ENCODE assay signal across 17 cellular contexts in genomic region chr1:226942392-226942791, GRCh38. TPM values are rescaled to one million over a fixed set of nuclear protein-coding genes. Genes with fewer than 3 reads are reported as not detected.
A peak's percentile ranks its signal among the peaks of the same experiment; 100 is the strongest.
DNase-seq lines count a peak whose midpoint lies in the region; ATAC-seq, FAIRE-seq and TF ChIP-seq lines count a peak whose summit lies in the region.
"Had no signal": no experiment of that assay in that cellular context is flagged by ENCODE, and none has a peak within 500 bp of the region (broad histone marks: within the 10 kb centered on the region; RNA-seq: fewer than 3 reads in every experiment).

No MANE protein-coding gene starts in this region.

- no peak for TF ChIP-seq CTCF in K562 (IDR thresholded peaks at IDR 0.05 in 2 of 3, conservative IDR thresholded peaks at IDR 0.05 in 1 of 3; ENCODE audit: insufficient read depth in 2 of 3, low read depth in 1 of 3, low read length in 3 of 3)
- no peak for TF ChIP-seq CTCF in D721Med (IDR thresholded peaks at IDR 0.05; ENCODE audit: insufficient read depth, missing control alignments)
- no peak for TF ChIP-seq CTCF in RWPE1 (conservative IDR thresholded peaks at IDR 0.05; ENCODE audit: low read depth)

- peaks cover 70% of the 10 kb centered on the region for H3K4me1 Mint-ChIP-seq in stimulated activated naive CD8-positive, alpha-beta T cell treated with anti-CD3 and anti-CD28 coated beads, Interleukin-15, Interleukin-2, amounts not matched to agents 100 ng/mL and 50 ng/mL, for 24 hours (ENCODE audit: low read depth)
- peaks cover 78% of the 10 kb centered on the region for H3K4me1 Mint-ChIP-seq in stimulated activated naive CD8-positive, alpha-beta T cell treated with anti-CD3 and anti-CD28 coated beads, Interleukin-15, amount 100 ng/mL, for 72 hours
- peaks cover 55 to 77% (median 71%) of the 10 kb centered on the region in 3 donors for H3K4me1 Mint-ChIP-seq in naive B cell

- peaks cover 57 to 65% of the 10 kb centered on the region in 2 experiments for H3K4me1 ChIP-seq in K562 (replicated peaks in 1 of 2; ENCODE audit: control insufficient read depth in 2 of 2, insufficient read depth in 2 of 2, low read length in 2 of 2)

- no peaks in the 10 kb centered on the region for H3K27me3 ChIP-seq in K562 (ENCODE audit: control insufficient read depth in 2 of 2, insufficient read depth in 2 of 2, low read length in 2 of 2)
- H3K27me3 ChIP-seq: hepatocyte, Peyer's patch had no signal

- no peak overlapping the region for H3K27ac ChIP-seq in K562 (ENCODE audit: extremely low read depth, low read depth, low read length)
- H3K27ac ChIP-seq in RWPE1: no peak overlapping the region
- H3K27ac ChIP-seq: hepatocyte, neural progenitor cell, Peyer's patch had no signal

- no peak overlapping the region for H3K4me3 ChIP-seq in K562
- H3K4me3 ChIP-seq: HAP-1, hepatocyte, neural progenitor cell, Peyer's patch had no signal

- no peaks in the 10 kb centered on the region for H3K9me3 Mint-ChIP-seq in stimulated activated naive CD8-positive, alpha-beta T cell treated with anti-CD3 and anti-CD28 coated beads, Interleukin-15, Interleukin-2, amounts not matched to agents 100 ng/mL and 50 ng/mL, for 24 hours
- H3K9me3 Mint-ChIP-seq in stimulated activated naive CD8-positive, alpha-beta T cell treated with anti-CD3 and anti-CD28 coated beads, Interleukin-15, amount 100 ng/mL, for 72 hours: no peaks in the 10 kb centered on the region
- no peaks in the 10 kb centered on the region for H3K9me3 Mint-ChIP-seq in naive B cell
- H3K9me3 Mint-ChIP-seq: neural progenitor cell had no signal

- TF ChIP-seq EP300 in K562 (IDR thresholded peaks at IDR 0.05; ENCODE audit: low read length): no peak

- H3K27ac Mint-ChIP-seq in stimulated activated naive CD8-positive, alpha-beta T cell treated with anti-CD3 and anti-CD28 coated beads, Interleukin-15, Interleukin-2, amounts not matched to agents 100 ng/mL and 50 ng/mL, for 24 hours: peak overlapping the region; percentile 3
- no peak overlapping the region for H3K27ac Mint-ChIP-seq in stimulated activated naive CD8-positive, alpha-beta T cell treated with anti-CD3 and anti-CD28 coated beads, Interleukin-15, amount 100 ng/mL, for 72 hours
- H3K27ac Mint-ChIP-seq in naive B cell: peak overlapping the region in 3 of 6 donors; percentile 19 to 82 (median 73)
- H3K27ac Mint-ChIP-seq: neural progenitor cell had no signal

- no peaks in the 10 kb centered on the region for H3K27me3 Mint-ChIP-seq in stimulated activated naive CD8-positive, alpha-beta T cell treated with anti-CD3 and anti-CD28 coated beads, Interleukin-15, Interleukin-2, amounts not matched to agents 100 ng/mL and 50 ng/mL, for 24 hours
- H3K27me3 Mint-ChIP-seq in stimulated activated naive CD8-positive, alpha-beta T cell treated with anti-CD3 and anti-CD28 coated beads, Interleukin-15, amount 100 ng/mL, for 72 hours: no peaks in the 10 kb centered on the region
- no peaks in the 10 kb centered on the region for H3K27me3 Mint-ChIP-seq in naive B cell

- no peak overlapping the region for H2AFZ ChIP-seq in K562 (ENCODE audit: low read depth, low read length)
- H2AFZ ChIP-seq: hepatocyte, neural progenitor cell had no signal

- intact Hi-C loops in K562 (cut with micrococcal nuclease): loop anchor here (10.0 kb wide), 1 partner anchor 372 kb away; the partner anchor contains the start of gene CDC42BPA

- H3K36me3 Mint-ChIP-seq in stimulated activated naive CD8-positive, alpha-beta T cell treated with anti-CD3 and anti-CD28 coated beads, Interleukin-15, Interleukin-2, amounts not matched to agents 100 ng/mL and 50 ng/mL, for 24 hours (ENCODE audit: low read depth): no peaks in the 10 kb centered on the region
- H3K36me3 Mint-ChIP-seq in naive B cell: no peaks in the 10 kb centered on the region
- H3K36me3 Mint-ChIP-seq: neural progenitor cell had no signal

- no peak overlapping the region for H3K4me3 Mint-ChIP-seq in stimulated activated naive CD8-positive, alpha-beta T cell treated with anti-CD3 and anti-CD28 coated beads, Interleukin-15, Interleukin-2, amounts not matched to agents 100 ng/mL and 50 ng/mL, for 24 hours
- no peak overlapping the region for H3K4me3 Mint-ChIP-seq in stimulated activated naive CD8-positive, alpha-beta T cell treated with anti-CD3 and anti-CD28 coated beads, Interleukin-15, amount 100 ng/mL, for 72 hours
- H3K4me3 Mint-ChIP-seq in naive B cell: peak overlapping the region in 5 of 8 donors; percentile 88 to 95 (median 93)

- no peaks in the 10 kb centered on the region for H3K9me1 ChIP-seq in K562 (ENCODE audit: control insufficient read depth, insufficient read depth, low read length)

- H3K9me3 ChIP-seq in K562 (replicated peaks; ENCODE audit: control insufficient read depth, insufficient read depth, low read depth, low read length): no peaks in the 10 kb centered on the region; the same call in 1 of the 2 replicates
- H3K9me3 ChIP-seq: HAP-1, Peyer's patch had no signal

- H3K36me3 ChIP-seq in K562 (ENCODE audit: control insufficient read depth, insufficient read depth, low read length): no peaks in the 10 kb centered on the region
- H3K36me3 ChIP-seq: HAP-1, neural progenitor cell, Peyer's patch had no signal

- TF ChIP-seq POLR2A in K562 (conservative IDR thresholded peaks at IDR 0.05): no peak

- H4K20me1 ChIP-seq in K562 (replicated peaks; ENCODE audit: control insufficient read depth, insufficient read depth, low read length): peaks cover 4% of the 10 kb centered on the region; the same call in 1 of the 2 replicates

- no peak overlapping the region for H3K9ac ChIP-seq in K562 (ENCODE audit: insufficient read depth in 1 of 2, low read depth in 2 of 2, low read length in 2 of 2)
- H3K9ac ChIP-seq: neural progenitor cell had no signal

- TF ChIP-seq RAD21 in K562 (CRISPR knock-in tag; conservative IDR thresholded peaks at IDR 0.05 in 1 of 2, IDR thresholded peaks at IDR 0.05 in 1 of 2): no peak

- CTCF ChIA-PET in K562 (lab: Yijun Ruan, JAX; ENCODE audit: low intra/inter-chr PET ratio): no interaction called here
- CTCF ChIA-PET in RWPE1 (lab: Yijun Ruan, JAX): interaction anchor here (0.6 kb wide), 1 partner anchor 69 kb away, joined by 3 read pairs; no protein-coding TSS in a partner anchor

- no TSS peak for BruUV-seq in K562 (replicated peaks; lab: Mats Ljungman, UMichigan)

- ATAC-seq in stimulated activated naive CD8-positive, alpha-beta T cell treated with anti-CD3 and anti-CD28 coated beads, Interleukin-15, amount 100 ng/mL, for 72 hours: no peak
- ATAC-seq in K562 (no peak), naive B cell (ENCODE audit: low read depth in 2 of 2) (no peak)
- ATAC-seq: stimulated activated naive CD8-positive, alpha-beta T cell treated with anti-CD3 and anti-CD28 coated beads, Interleukin-15, Interleukin-2, amounts not matched to agents 100 U/mL and 50 U/mL, for 24 hours had no signal

- in situ Hi-C loops in K562 (cut with MboI): no loop called here

- H3K4me2 ChIP-seq in K562 (ENCODE audit: insufficient read depth, low read length): no peak overlapping the region
- H3K4me2 ChIP-seq: hepatocyte, neural progenitor cell had no signal

- FAIRE-seq in K562 (lab: Jason Lieb, UNC) (no peak), D721Med (lab: Jason Lieb, UNC) (no peak)

- H3K79me2 ChIP-seq in K562 (ENCODE audit: control insufficient read depth, insufficient read depth, low read length): peaks cover 55% of the 10 kb centered on the region

- DNase-seq in stimulated activated naive CD8-positive, alpha-beta T cell treated with anti-CD3 and anti-CD28 coated beads, Interleukin-15, amount 100 ng/mL, for 72 hours: no peak
- DNase-seq in K562 (ENCODE audit: extremely low read depth in 1 of 4, low spot score in 3 of 4) (no peak), naive B cell (no peak), D721Med (ENCODE audit: insufficient read length, low spot score) (no peak), NCI-H82 treated with DMSO at 0.1 percent for 48 hours (lab: John Stamatoyannopoulos, UW; ENCODE audit: unreplicated experiment) (no peak), NCI-H510A (lab: John Stamatoyannopoulos, UW) (no peak), RWPE1 (ENCODE audit: low spot score) (no peak)
- DNase-seq: activated CD4-positive, CD25-positive, alpha-beta regulatory T cell treated with anti-CD3 and anti-CD28 coated beads, Interleukin-2, amount 50 U/mL, for 72 hours; DMS79; NCI-H1694; NCI-H524 treated with DMSO at 0.1 percent for 48 hours; stimulated activated naive CD8-positive, alpha-beta T cell treated with anti-CD3 and anti-CD28 coated beads, Interleukin-15, Interleukin-2, amounts not matched to agents 100 U/mL and 50 U/mL, for 24 hours had no signal

- POLR2A ChIA-PET in K562 (lab: Yijun Ruan, JAX) (interaction anchor here (1.3 to 1.4 kb wide), 2 partner anchors 9 to 11 kb away, joined by 4 to 6 read pairs; no protein-coding TSS in a partner anchor), RWPE1 (lab: Yijun Ruan, JAX; ENCODE audit: low non-redundant PET) (interaction anchor here (0.5 kb wide), 1 partner anchor 366 kb away, joined by 3 read pairs; no protein-coding TSS in a partner anchor)

- WGBS in K562 (ENCODE audit: insufficient coverage, low coverage, missing lambda C conversion rate): 77% methylated on average over 3 of the region's 3 CpGs

RNA-seq across cellular contexts. Expression of gene COQ8A, which starts 2.3 kb away (rescaled TPM):
- 36.8 and 53.6 TPM in 2 replicates for total RNA-seq in K562 (2011; cell fraction: chromatin; rRNA removed; ENCODE audit: low replicate concordance)
- 34.5 and 34.7 TPM in 2 replicates for total RNA-seq in K562 (2011; cell fraction: nucleolus; rRNA removed)
- 35.6 and 48.2 TPM in 2 replicates for total RNA-seq in K562 (2011; cell fraction: nucleoplasm; rRNA removed)
- total RNA-seq in K562 (2014; rRNA removed) (40.1 and 45.0 TPM in 2 replicates), K562 (2014; rRNA removed; fragmentation: Illumina TruSeq; extraction: Trizol) (18.4 and 18.6 TPM in 2 replicates), K562 (2015; rRNA removed; fragmentation: Illumina TruSeq; extraction: Trizol) (20.5 and 20.7 TPM in 2 replicates), K562 (2021) (44.3 and 54.3 TPM in 2 replicates)
- polyA plus RNA-seq in K562 (2011; rRNA removed) (38.4 and 40.1 TPM in 2 replicates), K562 (2014; fragmentation: Illumina TruSeq; extraction: Trizol) (32.4 and 42.5 TPM in 2 replicates), K562 (2014; fragmentation: Nextera tagmentation; extraction: Ambion mirVana) (1 to 10 TPM; 2.6 to 4.1 TPM), K562 (2014; rRNA removed) (38.0 and 45.7 TPM in 2 replicates), naive B cell (ENCODE audit: low read depth in 6 of 6) (10 to 100 TPM; 35.7 to 63.4 (median 53.9) TPM)
- polyA plus RNA-seq in K562 (2011; cell fraction: cytosol; rRNA removed): 36.3 and 44.9 TPM in 2 replicates
- polyA plus RNA-seq in K562 (2011; cell fraction: nucleus; rRNA removed): 78.8 and 89.1 TPM in 2 replicates
- polyA plus RNA-seq in K562 (2012): 27.1 and 42.6 TPM in 2 replicates
- 18.9 and 22.0 TPM in 2 replicates for polyA minus RNA-seq in K562 (2011; rRNA and poly(A)+ RNA removed)
- polyA minus RNA-seq in K562 (2011; cell fraction: cytosol; rRNA and poly(A)+ RNA removed): 18.2 and 22.0 TPM in 2 replicates
- 18.6 and 21.1 TPM in 2 replicates for polyA minus RNA-seq in K562 (2011; cell fraction: nucleus; rRNA and poly(A)+ RNA removed)

Comparison
In these comparisons a context has a peak if more than half of its experiments do, and no peak if none do; other contexts are left out.
1. H3K4me3 Mint-ChIP-seq: peak in naive B cell (5 of 8); none in stimulated activated naive CD8-positive, alpha-beta T cell treated with anti-CD3 and anti-CD28 coated beads, Interleukin-15, Interleukin-2, amounts not matched to agents 100 ng/mL and 50 ng/mL, for 24 hours (single experiment) and stimulated activated naive CD8-positive, alpha-beta T cell treated with anti-CD3 and anti-CD28 coated beads, Interleukin-15, amount 100 ng/mL, for 72 hours (0 of 2).